ENCODE assay signal across 27 cellular contexts in the genomic region with DNA sequence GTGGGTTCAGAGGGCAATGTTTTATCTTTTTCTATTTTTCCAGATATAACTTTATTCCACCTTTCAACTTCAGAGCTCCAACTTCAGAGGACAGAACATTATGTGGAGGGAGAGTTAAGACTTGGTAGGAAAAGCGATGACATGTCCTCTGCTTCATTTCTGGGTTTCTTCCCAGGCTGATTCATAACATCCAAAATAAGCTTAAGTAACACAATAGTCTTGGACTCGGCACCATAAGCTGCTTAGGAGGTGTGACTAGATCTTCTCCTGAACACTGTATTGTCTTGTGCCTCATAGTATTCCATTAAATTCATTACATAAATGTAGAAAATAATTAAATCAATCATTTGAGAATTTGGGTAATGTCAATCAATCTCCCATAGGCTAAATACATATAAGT.
A peak's percentile ranks its signal among the peaks of the same experiment; 100 is the strongest.
DNase-seq lines count a peak whose midpoint lies in the region; ATAC-seq and TF ChIP-seq lines count a peak whose summit lies in the region.
"Had no signal": no experiment of that assay in that cellular context is flagged by ENCODE, and none has a peak within 500 bp of the region (broad histone marks: within the 10 kb centered on the region; RNA-seq: fewer than 3 reads in every experiment).

No MANE protein-coding gene starts in this region.

- POLR2A ChIA-PET in PC-9 (lab: Charles Lee; ENCODE audit: unreplicated experiment) = no interaction called here

- no peaks in the 10 kb centered on the region for H3K9me3 ChIP-seq in ascending aorta
- no peaks in the 10 kb centered on the region for H3K9me3 ChIP-seq in PC-9 (ENCODE audit: insufficient read depth, low read depth)
- H3K9me3 ChIP-seq: adrenal gland, breast epithelium had no signal

- no peaks in the 10 kb centered on the region for H3F3A ChIP-seq in PC-9 (ENCODE audit: insufficient read depth, low read depth)

- CTCF ChIA-PET in PC-9 (lab: Charles Lee) = no interaction called here

- H4K20me1 ChIP-seq in PC-9 (ENCODE audit: insufficient read depth) = no peaks in the 10 kb centered on the region

- H3K4me1 Mint-ChIP-seq in osteocyte (ENCODE audit: unreplicated experiment) = peaks cover 45% of the 10 kb centered on the region
- H3K4me1 Mint-ChIP-seq: activated CD4-positive, alpha-beta T cell treated with anti-CD3 and anti-CD28 coated beads for 36 hours; natural killer cell; stimulated activated naive CD8-positive, alpha-beta T cell treated with anti-CD3 and anti-CD28 coated beads, Interleukin-15, amount 100 ng/mL, for 72 hours had no signal

- no peak for TF ChIP-seq CTCF in ascending aorta (IDR thresholded peaks at IDR 0.05)
- TF ChIP-seq CTCF in osteocyte (IDR thresholded peaks at IDR 0.05) = no peak
- no peak for TF ChIP-seq CTCF in PC-9 (conservative IDR thresholded peaks at IDR 0.05)

- H3K4me3 ChIP-seq in ACC112 (ENCODE audit: low read depth, low read length) (no peak overlapping the region), ascending aorta (no peak overlapping the region), PC-9 (no peak overlapping the region)
- H3K4me3 ChIP-seq: adrenal gland, breast epithelium had no signal

- no peak for DNase-seq in ascending aorta (ENCODE audit: low spot score in 2 of 2)
- DNase-seq in Right ventricle myocardium superior = no peak
- DNase-seq in osteocyte (ENCODE audit: extremely low spot score, unreplicated experiment) = no peak
- no peak for DNase-seq in SIG-M5 (lab: John Stamatoyannopoulos, UW)
- no peak for DNase-seq in NOMO-1 treated with DMSO at 0.1 percent for 48 hours (lab: John Stamatoyannopoulos, UW; ENCODE audit: unreplicated experiment)
- DNase-seq in stimulated activated CD4-positive, alpha-beta T cell treated with anti-CD3 and anti-CD28 coated beads, Interleukin-4, amount 100 ng/mL, for 24 hours = no peak
- no peak for DNase-seq in PC-9
- DNase-seq: activated CD4-positive, alpha-beta T cell treated with anti-CD3 and anti-CD28 coated beads for 36 hours; activated CD8-positive, alpha-beta memory T cell treated with anti-CD3 and anti-CD28 coated beads for 24 hours; activated T-cell treated with anti-CD3 and anti-CD28 coated beads, Interleukin-2, amount 50 U/mL, for 4 hours; adrenal gland; COR-L47; cortex of kidney; GF-D8; glutamatergic neuron; GOT3; MV-4-11; natural killer cell; NCI-H1694 treated with DMSO at 0.1 percent for 48 hours; NCI-H2171 treated with DMSO at 0.1 percent for 48 hours; NCI-H524 treated with DMSO at 0.1 percent for 48 hours; stimulated activated naive CD8-positive, alpha-beta T cell treated with anti-CD3 and anti-CD28 coated beads, Interleukin-15, amount 100 ng/mL, for 72 hours had no signal

- H3K27ac Mint-ChIP-seq in osteocyte (ENCODE audit: unreplicated experiment) = peak overlapping the region; percentile 58
- H3K27ac Mint-ChIP-seq: activated CD4-positive, alpha-beta T cell treated with anti-CD3 and anti-CD28 coated beads for 36 hours; natural killer cell; stimulated activated naive CD8-positive, alpha-beta T cell treated with anti-CD3 and anti-CD28 coated beads, Interleukin-15, amount 100 ng/mL, for 72 hours; type B pancreatic cell had no signal

- no TSS peak for BruUV-seq in PC-9 (replicated peaks; lab: Mats Ljungman, UMichigan)

- H2AFZ ChIP-seq in ACC112 (ENCODE audit: low read length, unreplicated experiment) (peak overlapping the region; percentile 27), PC-9 (no peak overlapping the region)

- H3K4me3 Mint-ChIP-seq in osteocyte (ENCODE audit: unreplicated experiment) = no peak overlapping the region
- H3K4me3 Mint-ChIP-seq: activated CD4-positive, alpha-beta T cell treated with anti-CD3 and anti-CD28 coated beads for 36 hours; activated T-cell treated with anti-CD3 and anti-CD28 coated beads, Interleukin-2, amount 50 U/mL, for 4 hours; natural killer cell; stimulated activated naive CD8-positive, alpha-beta T cell treated with anti-CD3 and anti-CD28 coated beads, Interleukin-15, amount 100 ng/mL, for 72 hours; type B pancreatic cell had no signal

- H3K79me2 ChIP-seq in ACC112 (ENCODE audit: control insufficient read depth, insufficient read depth, low read length, unreplicated experiment) (no peaks in the 10 kb centered on the region), PC-9 (ENCODE audit: low read depth) (no peaks in the 10 kb centered on the region)

- no peaks in the 10 kb centered on the region for H3K27me3 Mint-ChIP-seq in osteocyte (ENCODE audit: unreplicated experiment)
- H3K27me3 Mint-ChIP-seq: activated CD4-positive, alpha-beta T cell treated with anti-CD3 and anti-CD28 coated beads for 36 hours; stimulated activated naive CD8-positive, alpha-beta T cell treated with anti-CD3 and anti-CD28 coated beads, Interleukin-15, amount 100 ng/mL, for 72 hours; type B pancreatic cell had no signal

- H3K9me3 Mint-ChIP-seq in osteocyte (ENCODE audit: unreplicated experiment) = peaks cover 5% of the 10 kb centered on the region
- H3K9me3 Mint-ChIP-seq: stimulated activated naive CD8-positive, alpha-beta T cell treated with anti-CD3 and anti-CD28 coated beads, Interleukin-15, amount 100 ng/mL, for 72 hours; type B pancreatic cell had no signal

- H3K27ac ChIP-seq in ACC112 (ENCODE audit: low read depth, low read length) (no peak overlapping the region), ascending aorta (peak overlapping the region; percentile 16 to 19), PC-9 (no peak overlapping the region)
- H3K27ac ChIP-seq: adrenal gland, breast epithelium, KMS-11 had no signal

- no peaks in the 10 kb centered on the region for H3K36me3 ChIP-seq in ACC112 (ENCODE audit: insufficient read depth, low read length)
- no peaks in the 10 kb centered on the region for H3K36me3 ChIP-seq in ascending aorta
- H3K36me3 ChIP-seq in PC-9 (ENCODE audit: low read depth) = no peaks in the 10 kb centered on the region
- H3K36me3 ChIP-seq: adrenal gland, breast epithelium had no signal

- H3K4me2 ChIP-seq in PC-9 = no peak overlapping the region
- H3K4me2 ChIP-seq: KMS-11 had no signal

- no peaks in the 10 kb centered on the region for H3K9me2 ChIP-seq in PC-9 (ENCODE audit: insufficient read depth)

- intact Hi-C loops in ascending aorta (cut with DNase I) = no loop called here
- intact Hi-C loops in Right ventricle myocardium superior (cut with DNase I) = loop anchor here (2.0 to 10.0 kb wide), 2 partner anchors 94 to 268 kb away; no protein-coding TSS in a partner anchor
- intact Hi-C loops in PC-9 (cut with micrococcal nuclease; ENCODE audit: unreplicated experiment) = no loop called here

- peak; percentile 76 for ATAC-seq in Right ventricle myocardium superior (ENCODE audit: poor library complexity)
- ATAC-seq: activated CD4-positive, alpha-beta T cell treated with anti-CD3 and anti-CD28 coated beads for 36 hours; activated T-cell treated with anti-CD3 and anti-CD28 coated beads, Interleukin-2, amount 50 U/mL, for 4 hours; esophagus mucosa; natural killer cell; stimulated activated naive CD8-positive, alpha-beta T cell treated with anti-CD3 and anti-CD28 coated beads, Interleukin-15, amount 100 ng/mL, for 72 hours had no signal

- no peaks in the 10 kb centered on the region for H3K36me3 Mint-ChIP-seq in osteocyte (ENCODE audit: unreplicated experiment)
- H3K36me3 Mint-ChIP-seq: natural killer cell, type B pancreatic cell had no signal

- H3K4me1 ChIP-seq in ACC112 (ENCODE audit: control insufficient read depth, insufficient read depth, low read length, unreplicated experiment) = peaks cover 7% of the 10 kb centered on the region
- H3K4me1 ChIP-seq in ascending aorta = peaks cover 0 to 26% of the 10 kb centered on the region in 2 donors
- H3K4me1 ChIP-seq in PC-9 (replicated peaks; ENCODE audit: insufficient read depth) = no peaks in the 10 kb centered on the region
- H3K4me1 ChIP-seq: adrenal gland, breast epithelium had no signal

- H3K27me3 ChIP-seq in ACC112 (ENCODE audit: insufficient read depth, low read length) (no peaks in the 10 kb centered on the region), ascending aorta (no peaks in the 10 kb centered on the region), PC-9 (ENCODE audit: insufficient read depth, low read depth) (no peaks in the 10 kb centered on the region)
- H3K27me3 ChIP-seq: adrenal gland, breast epithelium had no signal

Comparison
In these comparisons a context has a peak if more than half of its experiments do, and no peak if none do; other contexts are left out.
1. H3K27ac ChIP-seq: peak in ascending aorta (2 of 2); none in ACC112 (single experiment) and PC-9 (single experiment).